Comparison of ENCODE assay signal across 20 cellular contexts in the genomic region with DNA sequence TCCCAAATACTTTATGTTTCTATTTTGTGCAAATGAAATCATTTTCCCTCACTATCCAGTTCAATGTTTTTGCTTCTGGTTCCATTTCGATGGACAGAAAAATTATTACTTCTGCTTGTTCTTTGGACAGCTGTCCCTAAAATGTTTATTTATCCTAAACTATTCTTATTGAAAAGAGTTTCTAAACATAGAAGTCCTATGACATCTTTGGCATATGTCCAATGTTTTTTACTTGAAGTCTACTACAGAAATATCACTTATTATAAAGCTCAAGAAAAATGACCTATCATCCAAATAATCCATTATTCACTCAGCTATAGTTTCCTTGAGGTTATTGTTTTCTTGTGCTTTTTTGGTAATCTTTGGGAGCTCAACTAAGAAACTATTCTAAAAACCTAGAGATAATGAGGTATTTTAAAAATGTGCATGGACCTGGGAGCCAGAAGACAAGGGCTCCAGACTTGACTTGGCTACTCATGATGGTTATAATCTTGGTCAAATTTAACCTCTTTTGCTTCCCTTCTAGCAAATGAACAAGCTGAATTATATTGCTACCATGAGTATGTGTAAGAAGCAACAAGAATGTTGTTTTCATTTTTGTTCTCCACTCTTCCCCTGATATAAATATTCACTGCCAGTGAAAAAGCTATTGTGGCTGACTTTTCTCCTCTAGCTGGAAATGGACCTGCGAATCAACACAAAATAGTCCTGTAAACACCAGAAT.
DNase-seq lines count a peak whose midpoint lies in the region; ATAC-seq and TF ChIP-seq lines count a peak whose summit lies in the region.
"Had no signal": no experiment of that assay in that cellular context is flagged by ENCODE, and none has a peak within 500 bp of the region (broad histone marks: within the 10 kb centered on the region; RNA-seq: fewer than 3 reads in every experiment).

No MANE protein-coding gene starts in this region.

- 91% methylated on average over 2 of the region's 2 CpGs for WGBS in SK-N-SH (ENCODE audit: low lambda C conversion rate)
- WGBS in endodermal cell (ENCODE audit: insufficient coverage in 1 of 2, insufficient read length in 1 of 2), 2 experiments, result 75 to 96% methylated on average over 1 to 2 of the region's 2 CpGs

- no peaks in the 10 kb centered on the region for H3K27me3 Mint-ChIP-seq in endodermal cell (ENCODE audit: insufficient read depth)
- H3K27me3 Mint-ChIP-seq: activated naive CD8-positive, alpha-beta T cell treated with anti-CD3 and anti-CD28 coated beads for 36 hours; CD8-positive, alpha-beta memory T cell had no signal

- no peak overlapping the region for H3K4me2 ChIP-seq in SK-N-SH
- H3K4me2 ChIP-seq: A549 had no signal

- H3K27me3 ChIP-seq in SK-N-SH (ENCODE audit: insufficient read depth) (no peaks in the 10 kb centered on the region), endodermal cell (ENCODE audit: control insufficient read depth, insufficient read depth, low read length, poor library complexity, severe bottlenecking) (no peaks in the 10 kb centered on the region)
- H3K27me3 ChIP-seq: neutrophil had no signal

- no peak overlapping the region for H3K27ac Mint-ChIP-seq in endodermal cell
- H3K27ac Mint-ChIP-seq: activated naive CD8-positive, alpha-beta T cell treated with anti-CD3 and anti-CD28 coated beads for 36 hours had no signal

- H3K9me2 ChIP-seq in SK-N-SH, result no peaks in the 10 kb centered on the region

- peaks cover 7% of the 10 kb centered on the region; the same call in 1 of the 2 replicates for H4K20me1 ChIP-seq in SK-N-SH (ENCODE audit: insufficient read depth)

- DNase-seq in SK-N-SH (no peak), astrocyte of the spinal cord (ENCODE audit: low read depth, low spot score) (peak; percentile 42), fibroblast of the aortic adventitia (ENCODE audit: low read depth) (peak; percentile 72), superior temporal gyrus (ENCODE audit: extremely low spot score) (peak; percentile 66), endodermal cell (no peak), DMS153 (lab: John Stamatoyannopoulos, UW) (no peak)
- DNase-seq: activated CD4-positive, alpha-beta T cell treated with anti-CD3 and anti-CD28 coated beads, Interleukin-2, amount 50 U/mL, for 1 hour; activated naive CD8-positive, alpha-beta T cell treated with anti-CD3 and anti-CD28 coated beads for 36 hours; activated T-cell treated with anti-CD3 and anti-CD28 coated beads, Interleukin-2, amount 50 U/mL, for 4 hours; CD8-positive, alpha-beta memory T cell; cerebellar nuclear complex; H9; NCI-H2029; NCI-H526 treated with DMSO at 0.1 percent for 48 hours; stimulated activated CD4-positive, alpha-beta T cell treated with anti-CD3 and anti-CD28 coated beads, Interleukin-2, amount 100 ng/mL, for 24 hours had no signal

- in situ Hi-C loops in astrocyte of the spinal cord (cut with HindIII; ENCODE audit: low sequenced_read_pairs), result no loop called here

- H3K4me1 ChIP-seq in SK-N-SH (ENCODE audit: control insufficient read depth in 1 of 2, insufficient read depth in 2 of 2, low read depth in 1 of 2, low read length in 1 of 2) (peaks cover 0 to 10% of the 10 kb centered on the region in 2 experiments; a peak in 2 of 4 replicates), endodermal cell (ENCODE audit: control insufficient read depth, insufficient read depth, low read length) (no peaks in the 10 kb centered on the region)
- H3K4me1 ChIP-seq: A549 had no signal

- H3K4me1 Mint-ChIP-seq in endodermal cell, result peaks cover 22% of the 10 kb centered on the region

- H3K4me3 Mint-ChIP-seq in endodermal cell, result no peak overlapping the region
- H3K4me3 Mint-ChIP-seq: activated naive CD8-positive, alpha-beta T cell treated with anti-CD3 and anti-CD28 coated beads for 36 hours; activated T-cell treated with anti-CD3 and anti-CD28 coated beads, Interleukin-2, amount 50 U/mL, for 4 hours; CD8-positive, alpha-beta memory T cell; H9 had no signal

- ATAC-seq in SK-N-SH treated with all-trans-retinoic acid at 6 μM for 48 hours, result no peak; the same call in 2 of the 3 replicates
- ATAC-seq in GM18870 (IDR thresholded peaks at IDR 0.05; ENCODE audit: unreplicated experiment), result no peak
- ATAC-seq: A549; activated T-cell treated with anti-CD3 and anti-CD28 coated beads, Interleukin-2, amount 50 U/mL, for 4 hours; sciatic nerve had no signal

- H3K36me3 Mint-ChIP-seq in endodermal cell (ENCODE audit: low read depth), result peaks cover 6% of the 10 kb centered on the region

- no peak overlapping the region for H3K9ac ChIP-seq in SK-N-SH
- no peak overlapping the region for H3K9ac ChIP-seq in endodermal cell (ENCODE audit: extremely low read depth, low read length, poor library complexity, severe bottlenecking)

- POLR2A ChIA-PET in SK-N-SH (lab: Yijun Ruan, JAX), result no interaction called here

- TF ChIP-seq RAD21 in SK-N-SH (IDR thresholded peaks at IDR 0.05; ENCODE audit: low read length), result no peak

- peaks cover 5% of the 10 kb centered on the region for H3F3A ChIP-seq in SK-N-SH (replicated peaks; ENCODE audit: insufficient read depth)

- H3K27ac ChIP-seq in SK-N-SH (ENCODE audit: low read depth in 2 of 2, low read length in 1 of 2) (no peak overlapping the region), endodermal cell (ENCODE audit: low read depth, low read length) (no peak overlapping the region)
- H3K27ac ChIP-seq: A549, neutrophil had no signal

- CTCF ChIA-PET in SK-N-SH (lab: Yijun Ruan, JAX), result interaction anchor here (1.0 to 1.4 kb wide), 3 partner anchors 11 to 64 kb away, joined by 3 to 6 read pairs (median 4); no protein-coding TSS in a partner anchor

- H3K4me3 ChIP-seq in SK-N-SH (ENCODE audit: low read depth in 2 of 2, low read length in 1 of 2) (no peak overlapping the region), astrocyte of the spinal cord (ENCODE audit: low read depth, low read length) (no peak overlapping the region), fibroblast of the aortic adventitia (ENCODE audit: low read depth, low read length) (no peak overlapping the region), endodermal cell (ENCODE audit: low read length) (no peak overlapping the region)
- H3K4me3 ChIP-seq: A549 had no signal

- H3K9me3 ChIP-seq in SK-N-SH (no peaks in the 10 kb centered on the region), endodermal cell (ENCODE audit: control insufficient read depth, low read length) (no peaks in the 10 kb centered on the region)
- H3K9me3 ChIP-seq: A549, neutrophil had no signal

- H3K36me3 ChIP-seq in SK-N-SH (replicated peaks in 1 of 2; ENCODE audit: control insufficient read depth in 1 of 2, insufficient read depth in 2 of 2, low read length in 1 of 2) (no peaks in the 10 kb centered on the region), endodermal cell (ENCODE audit: control insufficient read depth, insufficient read depth, low read length) (no peaks in the 10 kb centered on the region)
- H3K36me3 ChIP-seq: neutrophil had no signal

- peaks cover 49% of the 10 kb centered on the region for H3K79me2 ChIP-seq in SK-N-SH (ENCODE audit: insufficient read depth)

- no peak for TF ChIP-seq EP300 in SK-N-SH (IDR thresholded peaks at IDR 0.05; ENCODE audit: borderline replicate concordance in 1 of 2, low read depth in 1 of 2, low read length in 1 of 2)

- TF ChIP-seq CTCF in SK-N-SH (IDR thresholded peaks at IDR 0.05) (no peak), astrocyte of the spinal cord (IDR thresholded peaks at IDR 0.05; ENCODE audit: low read depth, low read length) (no peak), fibroblast of the aortic adventitia (IDR thresholded peaks at IDR 0.05; ENCODE audit: insufficient read depth, low read length) (no peak), endodermal cell (conservative IDR thresholded peaks at IDR 0.05) (no peak)

- H3K9me3 Mint-ChIP-seq in endodermal cell, result no peaks in the 10 kb centered on the region
- H3K9me3 Mint-ChIP-seq: H9 had no signal

- H2AFZ ChIP-seq in SK-N-SH (ENCODE audit: low read depth), result no peak overlapping the region

TF ChIP-seq in SK-N-SH, 30 proteins besides CTCF, POLR2A, EP300 and RAD21:
- TF ChIP-seq NFIC (IDR thresholded peaks at IDR 0.05; ENCODE audit: borderline replicate concordance), result peak; percentile 10; the same call in 1 of the 2 replicates
- TF ChIP-seq, protein P1, sequence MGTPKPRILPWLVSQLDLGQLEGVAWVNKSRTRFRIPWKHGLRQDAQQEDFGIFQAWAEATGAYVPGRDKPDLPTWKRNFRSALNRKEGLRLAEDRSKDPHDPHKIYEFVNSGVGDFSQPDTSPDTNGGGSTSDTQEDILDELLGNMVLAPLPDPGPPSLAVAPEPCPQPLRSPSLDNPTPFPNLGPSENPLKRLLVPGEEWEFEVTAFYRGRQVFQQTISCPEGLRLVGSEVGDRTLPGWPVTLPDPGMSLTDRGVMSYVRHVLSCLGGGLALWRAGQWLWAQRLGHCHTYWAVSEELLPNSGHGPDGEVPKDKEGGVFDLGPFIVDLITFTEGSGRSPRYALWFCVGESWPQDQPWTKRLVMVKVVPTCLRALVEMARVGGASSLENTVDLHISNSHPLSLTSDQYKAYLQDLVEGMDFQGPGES (IDR thresholded peaks at IDR 0.05; ENCODE audit: low read depth, low read length), result no peak
- no peak for TF ChIP-seq RCOR1 (IDR thresholded peaks at IDR 0.05; ENCODE audit: low read length)
TF ChIP-seq in SK-N-SH: peak in this region for 1.

TF ChIP-seq in SK-N-SH treated with all-trans-retinoic acid at 6 μM for 48 hours, 23 proteins besides CTCF, POLR2A, EP300 and RAD21 (continues in another document):
- TF ChIP-seq ZFP3 (CRISPR knock-in tag; IDR thresholded peaks at IDR 0.05), result no peak
- TF ChIP-seq, protein P2, sequence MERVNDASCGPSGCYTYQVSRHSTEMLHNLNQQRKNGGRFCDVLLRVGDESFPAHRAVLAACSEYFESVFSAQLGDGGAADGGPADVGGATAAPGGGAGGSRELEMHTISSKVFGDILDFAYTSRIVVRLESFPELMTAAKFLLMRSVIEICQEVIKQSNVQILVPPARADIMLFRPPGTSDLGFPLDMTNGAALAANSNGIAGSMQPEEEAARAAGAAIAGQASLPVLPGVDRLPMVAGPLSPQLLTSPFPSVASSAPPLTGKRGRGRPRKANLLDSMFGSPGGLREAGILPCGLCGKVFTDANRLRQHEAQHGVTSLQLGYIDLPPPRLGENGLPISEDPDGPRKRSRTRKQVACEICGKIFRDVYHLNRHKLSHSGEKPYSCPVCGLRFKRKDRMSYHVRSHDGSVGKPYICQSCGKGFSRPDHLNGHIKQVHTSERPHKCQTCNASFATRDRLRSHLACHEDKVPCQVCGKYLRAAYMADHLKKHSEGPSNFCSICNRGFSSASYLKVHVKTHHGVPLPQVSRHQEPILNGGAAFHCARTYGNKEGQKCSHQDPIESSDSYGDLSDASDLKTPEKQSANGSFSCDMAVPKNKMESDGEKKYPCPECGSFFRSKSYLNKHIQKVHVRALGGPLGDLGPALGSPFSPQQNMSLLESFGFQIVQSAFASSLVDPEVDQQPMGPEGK (CRISPR knock-in tag; IDR thresholded peaks at IDR 0.05; ENCODE audit: borderline replicate concordance), result no peak

Comparison
In these comparisons a context has a peak if more than half of its experiments do, and no peak if none do; other contexts are left out.
1. DNase-seq: peak in astrocyte of the spinal cord (single experiment), fibroblast of the aortic adventitia (single experiment) and superior temporal gyrus (single experiment); none in SK-N-SH (single experiment), endodermal cell (single experiment) and DMS153 (single experiment).